Comparison of ENCODE assay signal across 1 cellular context in the genomic region with DNA sequence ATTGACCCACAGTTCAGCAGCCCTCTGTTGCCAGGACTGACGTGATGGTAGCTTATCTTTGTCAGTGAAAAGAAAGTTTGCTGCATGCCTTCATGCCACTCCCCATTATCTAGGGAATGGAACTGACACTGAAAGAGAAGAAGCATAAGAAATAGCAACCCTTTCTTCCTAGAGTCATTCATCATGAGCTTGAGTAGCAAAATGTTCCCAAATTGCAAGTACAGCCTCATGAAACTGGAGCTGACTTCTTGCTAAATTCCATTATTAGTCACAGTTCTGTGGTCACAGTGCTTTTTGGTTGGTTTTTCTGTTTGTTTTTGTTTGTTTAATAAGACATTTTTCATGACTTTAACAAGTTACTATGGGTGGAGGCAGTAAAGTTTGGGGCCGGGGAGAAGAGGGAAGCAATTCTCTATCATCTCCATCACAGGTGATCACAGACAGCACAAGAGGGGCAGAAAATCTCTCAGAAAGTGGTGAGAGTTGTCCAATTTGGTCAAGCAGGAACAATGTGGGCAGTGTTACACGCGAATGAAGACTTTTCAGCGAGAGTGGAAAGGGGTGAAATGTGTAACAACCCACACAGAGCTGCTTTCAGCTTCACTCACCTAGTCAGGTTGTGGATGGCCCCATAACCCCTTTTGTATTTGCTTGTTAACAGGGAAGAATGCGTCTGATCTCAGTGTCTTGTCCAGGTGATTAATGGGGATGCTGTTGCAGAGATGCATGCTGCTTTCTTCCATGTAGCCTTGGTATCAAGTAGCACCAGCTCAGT.
A peak's percentile ranks its signal among the peaks of the same experiment; 100 is the strongest.
TF ChIP-seq lines count a peak whose summit lies in the region.

No MANE protein-coding gene starts in this region.

TF ChIP-seq in GM12878, 131 proteins besides CTCF, POLR2A, EP300 and RAD21 (continued from another document and continues in another):
- TF ChIP-seq, protein P1, sequence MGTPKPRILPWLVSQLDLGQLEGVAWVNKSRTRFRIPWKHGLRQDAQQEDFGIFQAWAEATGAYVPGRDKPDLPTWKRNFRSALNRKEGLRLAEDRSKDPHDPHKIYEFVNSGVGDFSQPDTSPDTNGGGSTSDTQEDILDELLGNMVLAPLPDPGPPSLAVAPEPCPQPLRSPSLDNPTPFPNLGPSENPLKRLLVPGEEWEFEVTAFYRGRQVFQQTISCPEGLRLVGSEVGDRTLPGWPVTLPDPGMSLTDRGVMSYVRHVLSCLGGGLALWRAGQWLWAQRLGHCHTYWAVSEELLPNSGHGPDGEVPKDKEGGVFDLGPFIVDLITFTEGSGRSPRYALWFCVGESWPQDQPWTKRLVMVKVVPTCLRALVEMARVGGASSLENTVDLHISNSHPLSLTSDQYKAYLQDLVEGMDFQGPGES (IDR thresholded peaks at IDR 0.05): no peak
- TF ChIP-seq LARP7 (IDR thresholded peaks at IDR 0.05): no peak
- no peak for TF ChIP-seq ZNF24 (IDR thresholded peaks at IDR 0.05)
- TF ChIP-seq FOS (IDR thresholded peaks at IDR 0.05; ENCODE audit: borderline replicate concordance, extremely low read depth, insufficient read length): no peak
- TF ChIP-seq, protein P2, sequence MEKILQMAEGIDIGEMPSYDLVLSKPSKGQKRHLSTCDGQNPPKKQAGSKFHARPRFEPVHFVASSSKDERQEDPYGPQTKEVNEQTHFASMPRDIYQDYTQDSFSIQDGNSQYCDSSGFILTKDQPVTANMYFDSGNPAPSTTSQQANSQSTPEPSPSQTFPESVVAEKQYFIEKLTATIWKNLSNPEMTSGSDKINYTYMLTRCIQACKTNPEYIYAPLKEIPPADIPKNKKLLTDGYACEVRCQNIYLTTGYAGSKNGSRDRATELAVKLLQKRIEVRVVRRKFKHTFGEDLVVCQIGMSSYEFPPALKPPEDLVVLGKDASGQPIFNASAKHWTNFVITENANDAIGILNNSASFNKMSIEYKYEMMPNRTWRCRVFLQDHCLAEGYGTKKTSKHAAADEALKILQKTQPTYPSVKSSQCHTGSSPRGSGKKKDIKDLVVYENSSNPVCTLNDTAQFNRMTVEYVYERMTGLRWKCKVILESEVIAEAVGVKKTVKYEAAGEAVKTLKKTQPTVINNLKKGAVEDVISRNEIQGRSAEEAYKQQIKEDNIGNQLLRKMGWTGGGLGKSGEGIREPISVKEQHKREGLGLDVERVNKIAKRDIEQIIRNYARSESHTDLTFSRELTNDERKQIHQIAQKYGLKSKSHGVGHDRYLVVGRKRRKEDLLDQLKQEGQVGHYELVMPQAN (conservative IDR thresholded peaks at IDR 0.05): no peak
- TF ChIP-seq, protein P3, sequence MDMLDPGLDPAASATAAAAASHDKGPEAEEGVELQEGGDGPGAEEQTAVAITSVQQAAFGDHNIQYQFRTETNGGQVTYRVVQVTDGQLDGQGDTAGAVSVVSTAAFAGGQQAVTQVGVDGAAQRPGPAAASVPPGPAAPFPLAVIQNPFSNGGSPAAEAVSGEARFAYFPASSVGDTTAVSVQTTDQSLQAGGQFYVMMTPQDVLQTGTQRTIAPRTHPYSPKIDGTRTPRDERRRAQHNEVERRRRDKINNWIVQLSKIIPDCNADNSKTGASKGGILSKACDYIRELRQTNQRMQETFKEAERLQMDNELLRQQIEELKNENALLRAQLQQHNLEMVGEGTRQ (IDR thresholded peaks at IDR 0.05; ENCODE audit: borderline replicate concordance, low read depth, low read length): no peak
- TF ChIP-seq BRCA1 (IDR thresholded peaks at IDR 0.05; ENCODE audit: low read depth, low read length): no peak
- TF ChIP-seq, protein P4, sequence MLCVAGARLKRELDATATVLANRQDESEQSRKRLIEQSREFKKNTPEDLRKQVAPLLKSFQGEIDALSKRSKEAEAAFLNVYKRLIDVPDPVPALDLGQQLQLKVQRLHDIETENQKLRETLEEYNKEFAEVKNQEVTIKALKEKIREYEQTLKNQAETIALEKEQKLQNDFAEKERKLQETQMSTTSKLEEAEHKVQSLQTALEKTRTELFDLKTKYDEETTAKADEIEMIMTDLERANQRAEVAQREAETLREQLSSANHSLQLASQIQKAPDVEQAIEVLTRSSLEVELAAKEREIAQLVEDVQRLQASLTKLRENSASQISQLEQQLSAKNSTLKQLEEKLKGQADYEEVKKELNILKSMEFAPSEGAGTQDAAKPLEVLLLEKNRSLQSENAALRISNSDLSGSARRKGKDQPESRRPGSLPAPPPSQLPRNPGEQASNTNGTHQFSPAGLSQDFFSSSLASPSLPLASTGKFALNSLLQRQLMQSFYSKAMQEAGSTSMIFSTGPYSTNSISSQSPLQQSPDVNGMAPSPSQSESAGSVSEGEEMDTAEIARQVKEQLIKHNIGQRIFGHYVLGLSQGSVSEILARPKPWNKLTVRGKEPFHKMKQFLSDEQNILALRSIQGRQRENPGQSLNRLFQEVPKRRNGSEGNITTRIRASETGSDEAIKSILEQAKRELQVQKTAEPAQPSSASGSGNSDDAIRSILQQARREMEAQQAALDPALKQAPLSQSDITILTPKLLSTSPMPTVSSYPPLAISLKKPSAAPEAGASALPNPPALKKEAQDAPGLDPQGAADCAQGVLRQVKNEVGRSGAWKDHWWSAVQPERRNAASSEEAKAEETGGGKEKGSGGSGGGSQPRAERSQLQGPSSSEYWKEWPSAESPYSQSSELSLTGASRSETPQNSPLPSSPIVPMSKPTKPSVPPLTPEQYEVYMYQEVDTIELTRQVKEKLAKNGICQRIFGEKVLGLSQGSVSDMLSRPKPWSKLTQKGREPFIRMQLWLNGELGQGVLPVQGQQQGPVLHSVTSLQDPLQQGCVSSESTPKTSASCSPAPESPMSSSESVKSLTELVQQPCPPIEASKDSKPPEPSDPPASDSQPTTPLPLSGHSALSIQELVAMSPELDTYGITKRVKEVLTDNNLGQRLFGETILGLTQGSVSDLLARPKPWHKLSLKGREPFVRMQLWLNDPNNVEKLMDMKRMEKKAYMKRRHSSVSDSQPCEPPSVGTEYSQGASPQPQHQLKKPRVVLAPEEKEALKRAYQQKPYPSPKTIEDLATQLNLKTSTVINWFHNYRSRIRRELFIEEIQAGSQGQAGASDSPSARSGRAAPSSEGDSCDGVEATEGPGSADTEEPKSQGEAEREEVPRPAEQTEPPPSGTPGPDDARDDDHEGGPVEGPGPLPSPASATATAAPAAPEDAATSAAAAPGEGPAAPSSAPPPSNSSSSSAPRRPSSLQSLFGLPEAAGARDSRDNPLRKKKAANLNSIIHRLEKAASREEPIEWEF (IDR thresholded peaks at IDR 0.05; ENCODE audit: insufficient replicate concordance, low read depth, low read length): no peak
- TF ChIP-seq ZBTB11 (CRISPR knock-in tag; IDR thresholded peaks at IDR 0.05): no peak
- TF ChIP-seq CHD2 (IDR thresholded peaks at IDR 0.05; ENCODE audit: borderline replicate concordance, low read depth, low read length): no peak
- no peak; the same call in 1 of the 2 replicates for TF ChIP-seq BMI1 (IDR thresholded peaks at IDR 0.05; ENCODE audit: borderline replicate concordance)
- TF ChIP-seq STAT1 (conservative IDR thresholded peaks at IDR 0.05): no peak
- TF ChIP-seq TCF7 (IDR thresholded peaks at IDR 0.05; ENCODE audit: borderline replicate concordance): peak; percentile 64; the same call in 1 of the 2 replicates
- TF ChIP-seq NRF1 (conservative IDR thresholded peaks at IDR 0.05; ENCODE audit: low read depth, low read length): no peak
- TF ChIP-seq CHD1 (IDR thresholded peaks at IDR 0.05; ENCODE audit: low read depth, low read length): no peak
- TF ChIP-seq SMAD5 (IDR thresholded peaks at IDR 0.05; ENCODE audit: low read depth): no peak
- no peak for TF ChIP-seq MTA3 (IDR thresholded peaks at IDR 0.05; ENCODE audit: borderline replicate concordance, low read length)
- no peak for TF ChIP-seq TARDBP (IDR thresholded peaks at IDR 0.05; ENCODE audit: borderline replicate concordance)
- TF ChIP-seq CBX5 (IDR thresholded peaks at IDR 0.05; ENCODE audit: low read depth): no peak
- TF ChIP-seq KDM1A (IDR thresholded peaks at IDR 0.05; ENCODE audit: borderline replicate concordance): no peak
- TF ChIP-seq JUNB (IDR thresholded peaks at IDR 0.05): peak; percentile 71
- TF ChIP-seq CBFB (IDR thresholded peaks at IDR 0.05; ENCODE audit: low read depth): peak; percentile 70; the same call in 1 of the 2 replicates
- no peak for TF ChIP-seq SUZ12 (IDR thresholded peaks at IDR 0.05; ENCODE audit: unreplicated experiment)
- no peak for TF ChIP-seq HDAC2 (IDR thresholded peaks at IDR 0.05)
- no peak for TF ChIP-seq RB1 (IDR thresholded peaks at IDR 0.05; ENCODE audit: borderline replicate concordance)
- TF ChIP-seq CBX3 (IDR thresholded peaks at IDR 0.05; ENCODE audit: borderline replicate concordance, low read depth): no peak
- TF ChIP-seq PAX8 (IDR thresholded peaks at IDR 0.05): no peak
- TF ChIP-seq RUNX3 (IDR thresholded peaks at IDR 0.05; ENCODE audit: low read length): peak; percentile 87
- TF ChIP-seq TCF3 (IDR thresholded peaks at IDR 0.05; ENCODE audit: borderline replicate concordance, insufficient read depth, low read depth, low read length): 0 out of 2 replicates have a peak, but pooled peaks have one; percentile 15
- no peak for TF ChIP-seq SREBF1 (IDR thresholded peaks at IDR 0.05; ENCODE audit: low read length)
- TF ChIP-seq RAD51 (IDR thresholded peaks at IDR 0.05): no peak
- no peak for TF ChIP-seq SMARCA5 (IDR thresholded peaks at IDR 0.05)
- no peak for TF ChIP-seq SUPT20H (IDR thresholded peaks at IDR 0.05; ENCODE audit: borderline replicate concordance, control insufficient read depth, low read depth, low read length)
- TF ChIP-seq MYB (IDR thresholded peaks at IDR 0.05; ENCODE audit: borderline replicate concordance, low read depth, low read length): no peak
- no peak for TF ChIP-seq RELA (IDR thresholded peaks at IDR 0.05; ENCODE audit: borderline replicate concordance, partially characterized antibody)
- peak; percentile 36 to 44; a peak in 2 of 4 replicates for TF ChIP-seq BHLHE40 (IDR thresholded peaks at IDR 0.05; ENCODE audit: borderline replicate concordance in 1 of 2, low read depth in 2 of 2, low read length in 1 of 2)
- no peak for TF ChIP-seq NFYA (IDR thresholded peaks at IDR 0.05; ENCODE audit: borderline replicate concordance, low read depth, low read length)
- peak; percentile 84 for TF ChIP-seq BCL11A (IDR thresholded peaks at IDR 0.05; ENCODE audit: low read depth, low read length)
- 0 out of 3 replicates have a peak, but pooled peaks of 1 of the 2 experiments have one; percentile 32 for TF ChIP-seq EGR1 (IDR thresholded peaks at IDR 0.05; ENCODE audit: borderline replicate concordance in 1 of 2, low read depth in 2 of 2, low read length in 2 of 2)
- peak; percentile 42; the same call in 1 of the 2 replicates for TF ChIP-seq PKNOX1 (IDR thresholded peaks at IDR 0.05)
- TF ChIP-seq YBX1 (IDR thresholded peaks at IDR 0.05): no peak
- no peak for TF ChIP-seq NFXL1 (IDR thresholded peaks at IDR 0.05; ENCODE audit: borderline replicate concordance)
- TF ChIP-seq SREBF2 (IDR thresholded peaks at IDR 0.05; ENCODE audit: low read length): no peak
- TF ChIP-seq MEF2B (IDR thresholded peaks at IDR 0.05; ENCODE audit: partially characterized antibody, poor library complexity, severe bottlenecking): peak; percentile 45
- TF ChIP-seq, protein P5, sequence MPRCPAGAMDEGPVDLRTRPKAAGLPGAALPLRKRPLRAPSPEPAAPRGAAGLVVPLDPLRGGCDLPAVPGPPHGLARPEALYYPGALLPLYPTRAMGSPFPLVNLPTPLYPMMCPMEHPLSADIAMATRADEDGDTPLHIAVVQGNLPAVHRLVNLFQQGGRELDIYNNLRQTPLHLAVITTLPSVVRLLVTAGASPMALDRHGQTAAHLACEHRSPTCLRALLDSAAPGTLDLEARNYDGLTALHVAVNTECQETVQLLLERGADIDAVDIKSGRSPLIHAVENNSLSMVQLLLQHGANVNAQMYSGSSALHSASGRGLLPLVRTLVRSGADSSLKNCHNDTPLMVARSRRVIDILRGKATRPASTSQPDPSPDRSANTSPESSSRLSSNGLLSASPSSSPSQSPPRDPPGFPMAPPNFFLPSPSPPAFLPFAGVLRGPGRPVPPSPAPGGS (IDR thresholded peaks at IDR 0.05; ENCODE audit: borderline replicate concordance, insufficient read depth, low read depth, low read length, poor library complexity, severe bottlenecking): no peak
- TF ChIP-seq, protein P6, sequence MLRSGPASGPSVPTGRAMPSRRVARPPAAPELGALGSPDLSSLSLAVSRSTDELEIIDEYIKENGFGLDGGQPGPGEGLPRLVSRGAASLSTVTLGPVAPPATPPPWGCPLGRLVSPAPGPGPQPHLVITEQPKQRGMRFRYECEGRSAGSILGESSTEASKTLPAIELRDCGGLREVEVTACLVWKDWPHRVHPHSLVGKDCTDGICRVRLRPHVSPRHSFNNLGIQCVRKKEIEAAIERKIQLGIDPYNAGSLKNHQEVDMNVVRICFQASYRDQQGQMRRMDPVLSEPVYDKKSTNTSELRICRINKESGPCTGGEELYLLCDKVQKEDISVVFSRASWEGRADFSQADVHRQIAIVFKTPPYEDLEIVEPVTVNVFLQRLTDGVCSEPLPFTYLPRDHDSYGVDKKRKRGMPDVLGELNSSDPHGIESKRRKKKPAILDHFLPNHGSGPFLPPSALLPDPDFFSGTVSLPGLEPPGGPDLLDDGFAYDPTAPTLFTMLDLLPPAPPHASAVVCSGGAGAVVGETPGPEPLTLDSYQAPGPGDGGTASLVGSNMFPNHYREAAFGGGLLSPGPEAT (IDR thresholded peaks at IDR 0.05; ENCODE audit: low read depth): peak; percentile 70; the same call in 1 of the 2 replicates
